In genomic region chrX:38620623-38621022, GRCh38 we compare ENCODE assay signal across 21 cellular contexts. TPM values are rescaled to one million over a fixed set of nuclear protein-coding genes. Genes with fewer than 3 reads are reported as not detected.
DNase-seq lines count a peak whose midpoint lies in the region; ATAC-seq and TF ChIP-seq lines count a peak whose summit lies in the region.
"Had no signal": no experiment of that assay in that cellular context is flagged by ENCODE, and none has a peak within 500 bp of the region (broad histone marks: within the 10 kb centered on the region; RNA-seq: fewer than 3 reads in every experiment).

No MANE protein-coding gene starts in this region.

- no peak for TF ChIP-seq POLR2A in gastrocnemius medialis (IDR thresholded peaks at IDR 0.05)

- H3K27me3 Mint-ChIP-seq in CD4-positive, alpha-beta T cell: peaks cover 14% of the 10 kb centered on the region

- H3K9me3 Mint-ChIP-seq in CD4-positive, alpha-beta T cell: no peaks in the 10 kb centered on the region
- H3K9me3 Mint-ChIP-seq: CD4-positive, alpha-beta memory T cell; CD8-positive, alpha-beta memory T cell had no signal

- H3K4me3 Mint-ChIP-seq in CD4-positive, alpha-beta T cell: no peak overlapping the region
- H3K4me3 Mint-ChIP-seq: B cell; CD4-positive, alpha-beta memory T cell; CD8-positive, alpha-beta memory T cell had no signal

- in situ Hi-C loops in gastrocnemius medialis (cut with MboI; ENCODE audit: low sequenced_read_pairs in 4 of 4): no loop called here

- no peaks in the 10 kb centered on the region for H3K4me1 Mint-ChIP-seq in CD4-positive, alpha-beta T cell (ENCODE audit: low read depth)
- H3K4me1 Mint-ChIP-seq: CD4-positive, alpha-beta memory T cell; CD8-positive, alpha-beta memory T cell had no signal

- no peak overlapping the region for H3K27ac Mint-ChIP-seq in CD4-positive, alpha-beta T cell
- H3K27ac Mint-ChIP-seq: B cell; CD4-positive, alpha-beta memory T cell had no signal

- intact Hi-C loops in gastrocnemius medialis (cut with DNase I; ENCODE audit: low total_unique reads): no loop called here
- intact Hi-C loops in CD4-positive, alpha-beta T cell (cut with DNase I, micrococcal nuclease): no loop called here

- peak overlapping the region; percentile 74 for H3K27ac ChIP-seq in KOPT-K1 (ENCODE audit: low read depth, low read length, poor library complexity, severe bottlenecking)
- peak overlapping the region; percentile 7 to 46 (median 30) for H3K27ac ChIP-seq in gastrocnemius medialis
- H3K27ac ChIP-seq in skeletal muscle tissue (ENCODE audit: low read depth, low read length): peak overlapping the region; percentile 18
- H3K27ac ChIP-seq in CD4-positive, alpha-beta T cell (ENCODE audit: low read depth, low read length): no peak overlapping the region
- H3K27ac ChIP-seq: 22Rv1; A549; BLaER1 treated with 17β-estradiol and CSF1 and Interleukin-3, amounts not matched to agents 10 nM and 100 nM; C4-2B had no signal

- H3K36me3 ChIP-seq in KOPT-K1 (ENCODE audit: insufficient read depth, low read length) (0 out of 2 replicates have a peak, but pooled peaks cover 4% of the 10 kb centered on the region), gastrocnemius medialis (no peaks in the 10 kb centered on the region), skeletal muscle tissue (ENCODE audit: control insufficient read depth in 3 of 3, insufficient read depth in 3 of 3, low read length in 3 of 3) (no peaks in the 10 kb centered on the region)
- H3K36me3 ChIP-seq: BLaER1 treated with 17β-estradiol and CSF1 and Interleukin-3, amounts not matched to agents 10 nM and 100 nM had no signal

- CTCF ChIA-PET in CD4-positive, alpha-beta T cell (lab: Charles Lee): no interaction called here

- DNase-seq in myocyte (ENCODE audit: low read depth): peak; percentile 11
- no peak for DNase-seq in gastrocnemius medialis
- DNase-seq in HuH-7.5 (ENCODE audit: low spot score): no peak
- no peak for DNase-seq in CD4-positive, alpha-beta T cell
- DNase-seq: AML-193; Calu3; CD4-positive, alpha-beta memory T cell; CD8-positive, alpha-beta memory T cell; COR-L47; DMS79 treated with DMSO at 0.1 percent for 48 hours had no signal

- H3K4me1 ChIP-seq in gastrocnemius medialis: peaks cover 4 to 30% of the 10 kb centered on the region in 2 donors
- peaks cover 15 to 40% (median 18%) of the 10 kb centered on the region in 3 donors for H3K4me1 ChIP-seq in skeletal muscle tissue (ENCODE audit: control insufficient read depth in 3 of 3, insufficient read depth in 3 of 3, low read length in 3 of 3)
- H3K4me1 ChIP-seq: A549 had no signal

- no peak for TF ChIP-seq CTCF in gastrocnemius medialis (IDR thresholded peaks at IDR 0.05 in 4 of 5, conservative IDR thresholded peaks at IDR 0.05 in 1 of 5)
- no peak for TF ChIP-seq CTCF in CD4-positive, alpha-beta T cell (IDR thresholded peaks at IDR 0.05)

- H3K27me3 ChIP-seq in gastrocnemius medialis (no peaks in the 10 kb centered on the region), skeletal muscle tissue (ENCODE audit: control insufficient read depth in 3 of 3, insufficient read depth in 3 of 3, low read length in 3 of 3) (no peaks in the 10 kb centered on the region)
- peaks cover 3% of the 10 kb centered on the region for H3K27me3 ChIP-seq in CD4-positive, alpha-beta T cell (ENCODE audit: control insufficient read depth, insufficient read depth, low read length)
- H3K27me3 ChIP-seq: BLaER1 treated with 17β-estradiol and CSF1 and Interleukin-3, amounts not matched to agents 10 nM and 100 nM had no signal

- H3K4me3 ChIP-seq in gastrocnemius medialis: no peak overlapping the region
- H3K4me3 ChIP-seq in skeletal muscle tissue (ENCODE audit: low read length in 3 of 3): no peak overlapping the region
- H3K4me3 ChIP-seq: A549; BLaER1 treated with 17β-estradiol and CSF1 and Interleukin-3, amounts not matched to agents 10 nM and 100 nM; GM12878 had no signal

- peak in 1 of 2 donors; percentile 31 for ATAC-seq in gastrocnemius medialis
- no peak for ATAC-seq in HG03439 (IDR thresholded peaks at IDR 0.05; ENCODE audit: unreplicated experiment)
- no peak for ATAC-seq in CD4-positive, alpha-beta T cell (ENCODE audit: poor library complexity)
- ATAC-seq: A549, GM12878 had no signal

- no peaks in the 10 kb centered on the region for H3K36me3 Mint-ChIP-seq in CD4-positive, alpha-beta T cell (ENCODE audit: low read depth)
- H3K36me3 Mint-ChIP-seq: CD4-positive, alpha-beta memory T cell; CD8-positive, alpha-beta memory T cell had no signal

- POLR2A ChIA-PET in CD4-positive, alpha-beta T cell (lab: Charles Lee): no interaction called here

- H3K9me3 ChIP-seq in KOPT-K1 (ENCODE audit: insufficient read depth, low read length, poor library complexity, severe bottlenecking): no peaks in the 10 kb centered on the region
- no peaks in the 10 kb centered on the region for H3K9me3 ChIP-seq in gastrocnemius medialis
- H3K9me3 ChIP-seq in skeletal muscle tissue (ENCODE audit: control insufficient read depth in 3 of 3, low read length in 3 of 3): no peaks in the 10 kb centered on the region
- no peaks in the 10 kb centered on the region for H3K9me3 ChIP-seq in CD4-positive, alpha-beta T cell (ENCODE audit: control insufficient read depth, low read length)
- H3K9me3 ChIP-seq: A549; BLaER1 treated with 17β-estradiol and CSF1 and Interleukin-3, amounts not matched to agents 10 nM and 100 nM had no signal

- no peak overlapping the region for H3K9ac ChIP-seq in skeletal muscle tissue (ENCODE audit: low read depth in 1 of 3, low read length in 3 of 3)
- H3K9ac ChIP-seq: BLaER1 treated with 17β-estradiol and CSF1 and Interleukin-3, amounts not matched to agents 10 nM and 100 nM had no signal

RNA-seq across cellular contexts. Expression of gene TSPAN7, which starts 59.3 kb away (rescaled TPM):
- total RNA-seq in myocyte: 34.6 and 38.9 TPM in 2 replicates
- 89.6 TPM for polyA plus RNA-seq in myocyte (2012)
- 100 to 1,000 TPM in 2 of 4 donors, 10 to 100 TPM in 2; 38.1 to 288 (median 130) TPM for total RNA-seq in gastrocnemius medialis
- 25.6 TPM for total RNA-seq in skeletal muscle tissue
- total RNA-seq in CD4-positive, alpha-beta T cell: under 1 TPM in 1 of 2 experiments, not detected in 1; 0.36 TPM
- total RNA-seq: A172, GM12878 had no signal
- polyA plus RNA-seq: BJ had no signal

Comparison
In these comparisons a context has a peak if more than half of its experiments do, and no peak if none do; other contexts are left out.
1. RNA of gene TSPAN7, which starts 59.3 kb away (total RNA-seq): 38.1 to 288 TPM in gastrocnemius medialis, 34.6 to 38.9 TPM in myocyte and 25.6 TPM in skeletal muscle tissue (single experiment); 0.36 TPM in CD4-positive, alpha-beta T cell; every median in the first group is over 10 times any median in the second.